26 cellular contexts compared by ENCODE assay signal in genomic region chr1:12530462-12531168, GRCh38.
"Had no signal": no experiment of that assay in that cellular context is flagged by ENCODE, and none has a peak within 500 bp of the region (broad histone marks: within the 10 kb centered on the region; RNA-seq: fewer than 3 reads in every experiment).

No MANE protein-coding gene starts in this region.

- H3K27ac ChIP-seq: esophagus squamous epithelium, heart right ventricle, neutrophil, right atrium auricular region, spleen, thoracic aorta had no signal

- H3K36me3 ChIP-seq: esophagus squamous epithelium, heart right ventricle, neutrophil, prostate gland, right atrium auricular region, thoracic aorta had no signal

- H3K27me3 ChIP-seq: esophagus squamous epithelium, heart right ventricle, neutrophil, right atrium auricular region, spleen had no signal

- ATAC-seq: activated T-helper 17 cell treated with anti-CD3 and anti-CD28 coated beads, Interleukin-2, amount 50 U/mL, for 72 hours; heart right ventricle; left cardiac atrium; SK-N-SH treated with all-trans-retinoic acid at 6 μM for 48 hours; stimulated activated naive CD8-positive, alpha-beta T cell treated with anti-CD3 and anti-CD28 coated beads, Interleukin-15, Interleukin-2, amounts not matched to agents 100 U/mL and 50 U/mL, for 24 hours; T-helper 17 cell had no signal

- H3K4me1 Mint-ChIP-seq: naive B cell had no signal

- H3K9me3 ChIP-seq: esophagus squamous epithelium, neutrophil, prostate gland, right atrium auricular region, thoracic aorta had no signal

- H3K27me3 Mint-ChIP-seq: activated CD4-positive, alpha-beta memory T cell treated with anti-CD3 and anti-CD28 coated beads for 36 hours; activated CD4-positive, alpha-beta T cell treated with anti-CD3 and anti-CD28 coated beads, Interleukin-2, amount 10 ng/mL, durations not matched to agents 24 days and 14 days; activated T-helper 17 cell treated with anti-CD3 and anti-CD28 coated beads, Interleukin-2, amount 50 U/mL, for 72 hours; dendritic cell treated with granulocyte-macrophage colony-stimulating factor and Interleukin-4, amounts not matched to agents 40 ng/mL and 50 ng/mL, for 4 days; naive B cell; T-helper 17 cell had no signal

- H3K27ac Mint-ChIP-seq: activated CD4-positive, alpha-beta memory T cell treated with anti-CD3 and anti-CD28 coated beads for 36 hours; activated CD4-positive, alpha-beta T cell treated with anti-CD3 and anti-CD28 coated beads, Interleukin-2, amount 10 ng/mL, durations not matched to agents 24 days and 14 days; nephron progenitor cell had no signal

- DNase-seq: activated CD4-positive, alpha-beta memory T cell treated with anti-CD3 and anti-CD28 coated beads for 36 hours; activated CD4-positive, alpha-beta T cell treated with anti-CD3 and anti-CD28 coated beads, Interleukin-2, amount 10 ng/mL, durations not matched to agents 24 days and 14 days; activated CD4-positive, CD25-positive, alpha-beta regulatory T cell treated with anti-CD3 and anti-CD28 coated beads, Interleukin-2, amount 50 U/mL, for 72 hours; activated CD8-positive, alpha-beta memory T cell treated with anti-CD3 and anti-CD28 coated beads, Interleukin-2, amount 50 U/mL, for 4 hours; activated gamma-delta T cell treated with Interleukin-2 at 50 U/mL for 16 hours; activated naive CD4-positive, alpha-beta T cell treated with anti-CD3 and anti-CD28 coated beads, Interleukin-2, amount 50 U/mL, for 16 hours; activated T-cell treated with anti-CD3 and anti-CD28 coated beads, Interleukin-2, amount 50 U/mL, for 1 hour; amniotic stem cell; caudate nucleus; esophagus squamous epithelium; foreskin melanocyte; heart right ventricle; left cardiac atrium; naive B cell; nephron progenitor cell; stimulated activated naive CD8-positive, alpha-beta T cell treated with anti-CD3 and anti-CD28 coated beads, Interleukin-15, Interleukin-2, amounts not matched to agents 100 U/mL and 50 U/mL, for 24 hours; T-helper 17 cell; T1000 had no signal

- H3K9me3 Mint-ChIP-seq: dendritic cell treated with granulocyte-macrophage colony-stimulating factor and Interleukin-4, amounts not matched to agents 40 ng/mL and 50 ng/mL, for 4 days had no signal

- H3K4me3 Mint-ChIP-seq: activated CD4-positive, alpha-beta memory T cell treated with anti-CD3 and anti-CD28 coated beads for 36 hours; activated CD4-positive, alpha-beta T cell treated with anti-CD3 and anti-CD28 coated beads, Interleukin-2, amount 10 ng/mL, durations not matched to agents 24 days and 14 days; activated T-helper 17 cell treated with anti-CD3 and anti-CD28 coated beads, Interleukin-2, amount 50 U/mL, for 72 hours; dendritic cell treated with granulocyte-macrophage colony-stimulating factor and Interleukin-4, amounts not matched to agents 40 ng/mL and 50 ng/mL, for 4 days; naive B cell; nephron progenitor cell; T-helper 17 cell had no signal

- H3K4me3 ChIP-seq: esophagus squamous epithelium, heart right ventricle, prostate gland, right atrium auricular region, spleen, thoracic aorta had no signal
